In genomic region chr10:114519306-114519669, GRCh38 we compare ENCODE assay signal across 12 cellular contexts.
DNase-seq lines count a peak whose midpoint lies in the region; ATAC-seq and TF ChIP-seq lines count a peak whose summit lies in the region.
"Had no signal": no experiment of that assay in that cellular context is flagged by ENCODE, and none has a peak within 500 bp of the region (broad histone marks: within the 10 kb centered on the region; RNA-seq: fewer than 3 reads in every experiment).

No MANE protein-coding gene starts in this region.

- intact Hi-C loops in activated CD4-positive, alpha-beta T cell treated with anti-CD3 and anti-CD28 coated beads, Interleukin-2, amount 10 ng/mL, durations not matched to agents 24 days and 14 days (cut with micrococcal nuclease): no loop called here
- intact Hi-C loops in left colon (cut with DNase I, micrococcal nuclease): no loop called here

- H3K4me1 ChIP-seq in suprapubic skin: peaks cover 86% of the 10 kb centered on the region

- no peak for TF ChIP-seq CTCF in suprapubic skin (IDR thresholded peaks at IDR 0.05)

- no peak for TF ChIP-seq EP300 in suprapubic skin (IDR thresholded peaks at IDR 0.05)

- peak overlapping the region; percentile 90 for H3K27ac ChIP-seq in suprapubic skin

- H3K27me3 Mint-ChIP-seq in activated CD4-positive, alpha-beta T cell treated with anti-CD3 and anti-CD28 coated beads, Interleukin-2, amount 10 ng/mL, durations not matched to agents 24 days and 14 days: no peaks in the 10 kb centered on the region
- H3K27me3 Mint-ChIP-seq in activated naive CD8-positive, alpha-beta T cell treated with anti-CD3 and anti-CD28 coated beads, Interleukin-2, amount 50 U/mL, for 24 hours: no peaks in the 10 kb centered on the region
- H3K27me3 Mint-ChIP-seq: IgD-negative memory B cell had no signal

- H3K9me3 ChIP-seq in suprapubic skin: no peaks in the 10 kb centered on the region

- 43% methylated on average over 5 of the region's 5 CpGs for WGBS in suprapubic skin

- H3K36me3 Mint-ChIP-seq in activated CD4-positive, alpha-beta T cell treated with anti-CD3 and anti-CD28 coated beads, Interleukin-2, amount 10 ng/mL, durations not matched to agents 24 days and 14 days (ENCODE audit: low read depth): peaks cover 23% of the 10 kb centered on the region
- no peaks in the 10 kb centered on the region for H3K36me3 Mint-ChIP-seq in activated naive CD8-positive, alpha-beta T cell treated with anti-CD3 and anti-CD28 coated beads, Interleukin-2, amount 50 U/mL, for 24 hours (ENCODE audit: low read depth)

- H3K27ac Mint-ChIP-seq in activated CD4-positive, alpha-beta T cell treated with anti-CD3 and anti-CD28 coated beads, Interleukin-2, amount 10 ng/mL, durations not matched to agents 24 days and 14 days: peak overlapping the region; percentile 10
- H3K27ac Mint-ChIP-seq in activated naive CD8-positive, alpha-beta T cell treated with anti-CD3 and anti-CD28 coated beads, Interleukin-2, amount 50 U/mL, for 24 hours: peak overlapping the region; percentile 88

- H3K4me1 Mint-ChIP-seq in activated CD4-positive, alpha-beta T cell treated with anti-CD3 and anti-CD28 coated beads, Interleukin-2, amount 10 ng/mL, durations not matched to agents 24 days and 14 days: peaks cover 82% of the 10 kb centered on the region
- H3K4me1 Mint-ChIP-seq in activated naive CD8-positive, alpha-beta T cell treated with anti-CD3 and anti-CD28 coated beads, Interleukin-2, amount 50 U/mL, for 24 hours: peaks cover 97% of the 10 kb centered on the region

- DNase-seq in activated CD4-positive, alpha-beta T cell treated with anti-CD3 and anti-CD28 coated beads, Interleukin-2, amount 10 ng/mL, durations not matched to agents 24 days and 14 days: no peak
- no peak for DNase-seq in activated CD4-positive, alpha-beta T cell treated with anti-CD3 and anti-CD28 coated beads for 1 hour
- DNase-seq in activated naive CD8-positive, alpha-beta T cell treated with anti-CD3 and anti-CD28 coated beads, Interleukin-2, amount 50 U/mL, for 24 hours: no peak
- DNase-seq in left colon (peak; percentile 86 to 93), suprapubic skin (ENCODE audit: low spot score in 2 of 2) (peak; percentile 89), T-helper 9 cell (no peak), NCI-H526 treated with DMSO at 0.1 percent for 48 hours (lab: John Stamatoyannopoulos, UW) (no peak)
- DNase-seq: activated CD8-positive, alpha-beta memory T cell treated with anti-CD3 and anti-CD28 coated beads for 24 hours; AML-193 had no signal

- no peaks in the 10 kb centered on the region for H3K9me3 Mint-ChIP-seq in activated CD4-positive, alpha-beta T cell treated with anti-CD3 and anti-CD28 coated beads, Interleukin-2, amount 10 ng/mL, durations not matched to agents 24 days and 14 days
- H3K9me3 Mint-ChIP-seq in activated naive CD8-positive, alpha-beta T cell treated with anti-CD3 and anti-CD28 coated beads, Interleukin-2, amount 50 U/mL, for 24 hours: no peaks in the 10 kb centered on the region
- H3K9me3 Mint-ChIP-seq: IgD-negative memory B cell had no signal

- no peaks in the 10 kb centered on the region for H3K36me3 ChIP-seq in suprapubic skin

- H3K4me3 ChIP-seq in suprapubic skin: no peak overlapping the region
- H3K4me3 ChIP-seq: dorsolateral prefrontal cortex had no signal

- peak overlapping the region; percentile 45 for H3K4me3 Mint-ChIP-seq in activated CD4-positive, alpha-beta T cell treated with anti-CD3 and anti-CD28 coated beads, Interleukin-2, amount 10 ng/mL, durations not matched to agents 24 days and 14 days
- peak overlapping the region; percentile 29 for H3K4me3 Mint-ChIP-seq in activated naive CD8-positive, alpha-beta T cell treated with anti-CD3 and anti-CD28 coated beads, Interleukin-2, amount 50 U/mL, for 24 hours

- TF ChIP-seq POLR2A in suprapubic skin (IDR thresholded peaks at IDR 0.05): no peak

- no peaks in the 10 kb centered on the region for H3K27me3 ChIP-seq in suprapubic skin

- peak; percentile 22 for ATAC-seq in activated naive CD8-positive, alpha-beta T cell treated with anti-CD3 and anti-CD28 coated beads, Interleukin-2, amount 50 U/mL, for 24 hours
- ATAC-seq in left colon (peak; percentile 84), GM18907 (IDR thresholded peaks at IDR 0.05; ENCODE audit: unreplicated experiment) (no peak)

Comparison
In these comparisons a context has a peak if more than half of its experiments do, and no peak if none do; other contexts are left out.
1. DNase-seq: peak in left colon (2 of 2) and suprapubic skin (2 of 2); none in activated CD4-positive, alpha-beta T cell treated with anti-CD3 and anti-CD28 coated beads, Interleukin-2, amount 10 ng/mL, durations not matched to agents 24 days and 14 days (single experiment), activated CD4-positive, alpha-beta T cell treated with anti-CD3 and anti-CD28 coated beads for 1 hour (single experiment), activated naive CD8-positive, alpha-beta T cell treated with anti-CD3 and anti-CD28 coated beads, Interleukin-2, amount 50 U/mL, for 24 hours (single experiment), T-helper 9 cell (single experiment) and NCI-H526 treated with DMSO at 0.1 percent for 48 hours (single experiment).